Comparison of ENCODE assay signal across 10 cellular contexts in the genomic region with DNA sequence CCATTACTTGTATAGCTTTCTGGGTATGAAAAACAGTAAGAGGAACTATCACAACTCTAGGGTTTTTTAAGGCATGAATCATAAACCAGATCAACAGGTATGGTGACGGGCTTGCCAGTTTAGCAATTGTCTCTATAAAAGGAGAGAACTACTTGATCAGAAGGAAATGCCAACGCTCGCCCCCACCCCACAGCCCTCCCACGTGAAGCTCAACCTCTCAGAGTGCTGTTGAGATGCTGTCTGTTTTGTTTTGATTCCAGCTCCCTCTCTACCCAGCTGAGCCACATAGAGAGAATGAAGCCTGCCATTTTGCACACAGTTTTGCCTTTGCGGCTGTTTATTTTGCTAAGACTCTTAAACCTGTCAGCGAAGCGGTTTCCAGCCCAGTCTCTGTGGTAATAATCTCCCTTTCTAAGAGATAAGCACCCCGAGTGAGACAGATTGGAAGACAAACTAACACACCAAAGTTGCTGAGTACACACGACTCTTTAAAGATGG.
A peak's percentile ranks its signal among the peaks of the same experiment; 100 is the strongest.
DNase-seq lines count a peak whose midpoint lies in the region; ATAC-seq, FAIRE-seq and TF ChIP-seq lines count a peak whose summit lies in the region.
"Had no signal": no experiment of that assay in that cellular context is flagged by ENCODE, and none has a peak within 500 bp of the region (broad histone marks: within the 10 kb centered on the region; RNA-seq: fewer than 3 reads in every experiment).

No MANE protein-coding gene starts in this region.

- H3K9me3 Mint-ChIP-seq in CD4-positive, alpha-beta T cell = no peaks in the 10 kb centered on the region

- TF ChIP-seq CTCF in CD4-positive, alpha-beta T cell (IDR thresholded peaks at IDR 0.05) = no peak
- no peak for TF ChIP-seq CTCF in PC-3 (conservative IDR thresholded peaks at IDR 0.05; ENCODE audit: low read depth, low read length)
- TF ChIP-seq CTCF in parathyroid adenoma (IDR thresholded peaks at IDR 0.05) = no peak

- no peak overlapping the region for H3K27ac ChIP-seq in CD4-positive, alpha-beta T cell (ENCODE audit: low read depth, low read length)
- H3K27ac ChIP-seq in PC-3 (ENCODE audit: low read length) = peak overlapping the region; percentile 31
- H3K27ac ChIP-seq in parathyroid adenoma = no peak overlapping the region

- H3K4me1 Mint-ChIP-seq in CD4-positive, alpha-beta T cell (ENCODE audit: low read depth) = peaks cover 31% of the 10 kb centered on the region

- no peaks in the 10 kb centered on the region for H3K9me2 ChIP-seq in PC-3 (replicated peaks; ENCODE audit: low read length)

- ATAC-seq in CD4-positive, alpha-beta T cell (ENCODE audit: poor library complexity) = peak; percentile 96
- ATAC-seq in PC-3 (peak; percentile 51; the same call in 1 of the 2 replicates), HG02840 (IDR thresholded peaks at IDR 0.05; ENCODE audit: low FRiP score, unreplicated experiment) (no peak)
- ATAC-seq: GM12878 had no signal

- CTCF ChIA-PET in CD4-positive, alpha-beta T cell (lab: Charles Lee) = interaction anchor here (0.6 kb wide), 1 partner anchor 262 kb away, joined by 3 read pairs; no protein-coding TSS in a partner anchor
- CTCF ChIA-PET in PC-3 (lab: Charles Lee) = no interaction called here

- in situ Hi-C loops in HAP-1 (cut with MboI; ENCODE audit: low sequenced_read_pairs) = no loop called here

- peak overlapping the region; percentile 77 for H3K27ac Mint-ChIP-seq in CD4-positive, alpha-beta T cell

- H3K36me3 ChIP-seq in PC-3 (ENCODE audit: low read depth, low read length) (no peaks in the 10 kb centered on the region), parathyroid adenoma (ENCODE audit: control insufficient read depth, insufficient read depth, low read length) (no peaks in the 10 kb centered on the region), HAP-1 (replicated peaks) (no peaks in the 10 kb centered on the region)

- FAIRE-seq in HTR-8/SVneo (lab: Jason Lieb, UNC) = no peak
- FAIRE-seq: GM12878 had no signal

- peak overlapping the region; percentile 46 for H3K4me2 ChIP-seq in PC-3 (ENCODE audit: low read length)
- no peak overlapping the region for H3K4me2 ChIP-seq in parathyroid adenoma (ENCODE audit: low read length)

- H3K79me2 ChIP-seq in PC-3 (ENCODE audit: low read length) (no peaks in the 10 kb centered on the region), parathyroid adenoma (no peaks in the 10 kb centered on the region)

- DNase-seq in CD4-positive, alpha-beta T cell = peak in 8 of 10 experiments; percentile 38 to 61 (median 54)
- DNase-seq in PC-3 (peak; percentile 86), HTR-8/SVneo (ENCODE audit: insufficient read length, low spot score) (no peak), HAP-1 (ENCODE audit: low spot score in 2 of 2) (no peak), ecto neural progenitor cell (ENCODE audit: low spot score) (no peak)
- peak; percentile 68 for DNase-seq in activated naive CD4-positive, alpha-beta T cell treated with anti-CD3 and anti-CD28 coated beads, Interleukin-2, amount 50 U/mL, for 16 hours
- DNase-seq: NCI-H2171 had no signal

- H3K4me1 ChIP-seq in PC-3 (ENCODE audit: insufficient read depth, low read length) (peaks cover 14% of the 10 kb centered on the region), parathyroid adenoma (no peaks in the 10 kb centered on the region), HAP-1 (no peaks in the 10 kb centered on the region)

- H3K4me3 ChIP-seq in PC-3 (ENCODE audit: low read length) = no peak overlapping the region
- H3K4me3 ChIP-seq in parathyroid adenoma (ENCODE audit: low read depth, low read length) = no peak overlapping the region
- H3K4me3 ChIP-seq in HAP-1 = no peak overlapping the region
- H3K4me3 ChIP-seq: GM12878 had no signal

- H3K36me3 Mint-ChIP-seq in CD4-positive, alpha-beta T cell (ENCODE audit: low read depth) = no peaks in the 10 kb centered on the region

- no peaks in the 10 kb centered on the region for H3K27me3 ChIP-seq in CD4-positive, alpha-beta T cell (ENCODE audit: control insufficient read depth, insufficient read depth, low read length)
- H3K27me3 ChIP-seq in PC-3 (ENCODE audit: low read length) (no peaks in the 10 kb centered on the region), parathyroid adenoma (ENCODE audit: control insufficient read depth, insufficient read depth, low read length) (no peaks in the 10 kb centered on the region), HAP-1 (ENCODE audit: low read depth) (no peaks in the 10 kb centered on the region)

- no TSS peak for BruUV-seq in PC-3 (replicated peaks; lab: Mats Ljungman, UMichigan)

- intact Hi-C loops in CD4-positive, alpha-beta T cell (cut with DNase I, micrococcal nuclease) = loop anchor here in 1 of 2 experiments (5.0 kb wide), 1 partner anchor 36 kb away; no protein-coding TSS in a partner anchor
- intact Hi-C loops in PC-3 (cut with micrococcal nuclease) = no loop called here

- no peaks in the 10 kb centered on the region for H3F3A ChIP-seq in PC-3 (ENCODE audit: low read length, unreplicated experiment)

- H3K9me3 ChIP-seq in CD4-positive, alpha-beta T cell (ENCODE audit: control insufficient read depth, low read length) = no peaks in the 10 kb centered on the region
- H3K9me3 ChIP-seq in PC-3 (ENCODE audit: low read length) = no peaks in the 10 kb centered on the region
- H3K9me3 ChIP-seq in parathyroid adenoma (ENCODE audit: control insufficient read depth, low read length) = no peaks in the 10 kb centered on the region
- H3K9me3 ChIP-seq in HAP-1 = no peaks in the 10 kb centered on the region

- H3K9ac ChIP-seq in PC-3 (ENCODE audit: low read length) = no peak overlapping the region
- no peak overlapping the region for H3K9ac ChIP-seq in parathyroid adenoma

- H2AFZ ChIP-seq in PC-3 (ENCODE audit: low read length) (peak overlapping the region; percentile 35), parathyroid adenoma (peak overlapping the region; percentile 79)

- POLR2A ChIA-PET in CD4-positive, alpha-beta T cell (lab: Charles Lee) = interaction anchor here (0.7 to 2.6 kb wide), 8 partner anchors 8 to 258 kb away, joined by 3 to 9 read pairs (median 4); a partner anchor contains a TSS
- POLR2A ChIA-PET in PC-3 (lab: Charles Lee; ENCODE audit: unreplicated experiment) = interaction anchor here (0.7 kb wide), 1 partner anchor 311 kb away, joined by 4 read pairs; no protein-coding TSS in a partner anchor

- H3K27me3 Mint-ChIP-seq in CD4-positive, alpha-beta T cell = no peaks in the 10 kb centered on the region

- peak overlapping the region; percentile 1 for H3K4me3 Mint-ChIP-seq in CD4-positive, alpha-beta T cell

- H4K20me1 ChIP-seq in PC-3 (ENCODE audit: low read length) = no peaks in the 10 kb centered on the region

Comparison
In these comparisons a context has a peak if more than half of its experiments do, and no peak if none do; other contexts are left out.
1. DNase-seq: peak in CD4-positive, alpha-beta T cell (8 of 10), PC-3 (single experiment) and activated naive CD4-positive, alpha-beta T cell treated with anti-CD3 and anti-CD28 coated beads, Interleukin-2, amount 50 U/mL, for 16 hours (single experiment); none in HTR-8/SVneo (single experiment), HAP-1 (0 of 2) and ecto neural progenitor cell (single experiment).